ENCODE assay signal across 20 cellular contexts in genomic region chr12:69835048-69835447, GRCh38. TPM values are rescaled to one million over a fixed set of nuclear protein-coding genes. Genes with fewer than 3 reads are reported as not detected.
"Had no signal": no experiment of that assay in that cellular context is flagged by ENCODE, and none has a peak within 500 bp of the region (broad histone marks: within the 10 kb centered on the region; RNA-seq: fewer than 3 reads in every experiment).

No MANE protein-coding gene starts in this region.

- H3K36me3 ChIP-seq: esophagus muscularis mucosa, heart right ventricle, thoracic aorta had no signal

- H3K4me1 ChIP-seq: esophagus muscularis mucosa, parathyroid adenoma had no signal

- H3K36me3 Mint-ChIP-seq: activated naive CD8-positive, alpha-beta T cell treated with anti-CD3 and anti-CD28 coated beads, Interleukin-2, amount 10 ng/mL, durations not matched to agents 7 days and 5 days; immature natural killer cell; natural killer cell treated with Interleukin-12 subunit alpha and Interleukin-12 subunit beta and Interleukin-15 and Interleukin-18, amount 100 ng/mL, for 72 hours had no signal

- H3K4me3 Mint-ChIP-seq: activated CD8-positive, alpha-beta T cell treated with anti-CD3 and anti-CD28 coated beads for 36 hours; activated naive CD8-positive, alpha-beta T cell treated with anti-CD3 and anti-CD28 coated beads, Interleukin-2, amount 10 ng/mL, durations not matched to agents 7 days and 5 days; activated T-helper 17 cell treated with anti-CD3 and anti-CD28 coated beads, Interleukin-2, amount 50 U/mL, for 72 hours; immature natural killer cell; natural killer cell treated with Interleukin-12 subunit alpha and Interleukin-12 subunit beta and Interleukin-15 and Interleukin-18, amount 100 ng/mL, for 72 hours; stimulated activated naive B cell treated with anti-CD40 and anti-IgM and Interleukin-4, amounts not matched to agents 10 μg/mL and 1 μg/mL and 100 μg/mL, for 72 hours had no signal

- H3K4me1 Mint-ChIP-seq: activated naive CD8-positive, alpha-beta T cell treated with anti-CD3 and anti-CD28 coated beads, Interleukin-2, amount 10 ng/mL, durations not matched to agents 7 days and 5 days; activated T-helper 17 cell treated with anti-CD3 and anti-CD28 coated beads, Interleukin-2, amount 50 U/mL, for 72 hours; immature natural killer cell; stimulated activated naive B cell treated with anti-CD40 and anti-IgM and Interleukin-4, amounts not matched to agents 10 μg/mL and 1 μg/mL and 100 μg/mL, for 72 hours had no signal

- H3K4me3 ChIP-seq: esophagus muscularis mucosa, heart right ventricle, thoracic aorta had no signal

- DNase-seq: activated CD4-positive, alpha-beta T cell treated with anti-CD3 and anti-CD28 coated beads for 48 hours; activated CD4-positive, CD25-positive, alpha-beta regulatory T cell; activated CD8-positive, alpha-beta T cell treated with anti-CD3 and anti-CD28 coated beads for 36 hours; activated naive CD4-positive, alpha-beta T cell; activated naive CD8-positive, alpha-beta T cell treated with anti-CD3 and anti-CD28 coated beads, Interleukin-2, amount 10 ng/mL, durations not matched to agents 7 days and 5 days; activated T-cell treated with anti-CD3 and anti-CD28 coated beads, Interleukin-2, amount 50 U/mL, for 1 hour; cortex of kidney; effector CD4-positive, alpha-beta T cell; heart right ventricle; immature natural killer cell; kidney glomerular epithelial cell; stimulated activated naive B cell treated with anti-CD40 and anti-IgM and Interleukin-4, amounts not matched to agents 10 μg/mL and 1 μg/mL and 100 μg/mL, for 72 hours; T-helper 2 cell had no signal

- H3K9ac ChIP-seq: parathyroid adenoma had no signal

- H3K27ac ChIP-seq: esophagus muscularis mucosa, heart right ventricle, parathyroid adenoma, thoracic aorta had no signal

- H3K9me3 Mint-ChIP-seq: activated CD8-positive, alpha-beta T cell treated with anti-CD3 and anti-CD28 coated beads for 36 hours; activated naive CD8-positive, alpha-beta T cell treated with anti-CD3 and anti-CD28 coated beads, Interleukin-2, amount 10 ng/mL, durations not matched to agents 7 days and 5 days; activated T-helper 17 cell treated with anti-CD3 and anti-CD28 coated beads, Interleukin-2, amount 50 U/mL, for 72 hours; immature natural killer cell; natural killer cell treated with Interleukin-12 subunit alpha and Interleukin-12 subunit beta and Interleukin-15 and Interleukin-18, amount 100 ng/mL, for 72 hours; stimulated activated naive B cell treated with anti-CD40 and anti-IgM and Interleukin-4, amounts not matched to agents 10 μg/mL and 1 μg/mL and 100 μg/mL, for 72 hours had no signal

- H3K27ac Mint-ChIP-seq: activated CD8-positive, alpha-beta T cell treated with anti-CD3 and anti-CD28 coated beads for 36 hours; activated naive CD8-positive, alpha-beta T cell treated with anti-CD3 and anti-CD28 coated beads, Interleukin-2, amount 10 ng/mL, durations not matched to agents 7 days and 5 days; activated T-helper 17 cell treated with anti-CD3 and anti-CD28 coated beads, Interleukin-2, amount 50 U/mL, for 72 hours; immature natural killer cell; natural killer cell treated with Interleukin-12 subunit alpha and Interleukin-12 subunit beta and Interleukin-15 and Interleukin-18, amount 100 ng/mL, for 72 hours; stimulated activated naive B cell treated with anti-CD40 and anti-IgM and Interleukin-4, amounts not matched to agents 10 μg/mL and 1 μg/mL and 100 μg/mL, for 72 hours had no signal

- H3K27me3 ChIP-seq: esophagus muscularis mucosa, heart right ventricle had no signal

- H3K9me3 ChIP-seq: esophagus muscularis mucosa, heart right ventricle, thoracic aorta had no signal

RNA-seq across cellular contexts. Expression of gene MYRFL, which starts 10.0 kb away (rescaled TPM):
- total RNA-seq: activated CD8-positive, alpha-beta T cell treated with anti-CD3 and anti-CD28 coated beads for 36 hours; activated naive CD8-positive, alpha-beta T cell treated with anti-CD3 and anti-CD28 coated beads, Interleukin-2, amount 10 ng/mL, durations not matched to agents 7 days and 5 days; esophagus muscularis mucosa; natural killer cell treated with Interleukin-12 subunit alpha and Interleukin-12 subunit beta and Interleukin-15 and Interleukin-18, amount 100 ng/mL, for 72 hours; sciatic nerve; thoracic aorta; ureter had no signal
